15 cellular contexts compared by ENCODE assay signal in genomic region chr6:169487579-169488205, GRCh38.
DNase-seq lines count a peak whose midpoint lies in the region; ATAC-seq and FAIRE-seq lines count a peak whose summit lies in the region.
"Had no signal": no experiment of that assay in that cellular context is flagged by ENCODE, and none has a peak within 500 bp of the region (broad histone marks: within the 10 kb centered on the region; RNA-seq: fewer than 3 reads in every experiment).

No MANE protein-coding gene starts in this region.

- no peak overlapping the region for H3K18ac ChIP-seq in mesendoderm (ENCODE audit: low read length)

- no peak overlapping the region for H3K27ac ChIP-seq in mesendoderm (ENCODE audit: low read depth, low read length)

- H3K4me2 ChIP-seq in mesendoderm (ENCODE audit: low read length): no peak overlapping the region

- no peak overlapping the region for H3K56ac ChIP-seq in mesendoderm (ENCODE audit: low read length)

- H3K36me3 Mint-ChIP-seq in activated CD4-positive, alpha-beta memory T cell treated with anti-CD3 and anti-CD28 coated beads, Interleukin-2, amount 10 ng/mL, durations not matched to agents 7 days and 5 days (ENCODE audit: low read depth): no peaks in the 10 kb centered on the region

- no peak overlapping the region for H4K8ac ChIP-seq in mesendoderm (ENCODE audit: low read depth, low read length)

- no peak overlapping the region for H4K5ac ChIP-seq in mesendoderm (ENCODE audit: low read length)

- no peak overlapping the region for H2BK120ac ChIP-seq in mesendoderm (ENCODE audit: low read depth, low read length)

- ATAC-seq in esophagus mucosa (no peak), HG02798 (IDR thresholded peaks at IDR 0.05; ENCODE audit: poor library complexity, unreplicated experiment) (no peak)
- ATAC-seq: GM12878, T-cell had no signal

- peak; percentile 79 for FAIRE-seq in endometrium (lab: Jason Lieb, UNC)
- FAIRE-seq: GM12878, small intestine had no signal

- H3K4me3 ChIP-seq in mesendoderm (ENCODE audit: low read length): no peak overlapping the region
- H3K4me3 ChIP-seq: GM12878, vagina had no signal

- DNase-seq in Ammon's horn (ENCODE audit: low spot score) (peak; percentile 45), NCI-H146 (lab: John Stamatoyannopoulos, UW) (peak; percentile 25), mesendoderm (peak; percentile 4), NCI-H1436 (lab: John Stamatoyannopoulos, UW) (no peak)
- no peak for DNase-seq in activated CD4-positive, alpha-beta memory T cell treated with anti-CD3 and anti-CD28 coated beads, Interleukin-2, amount 10 ng/mL, durations not matched to agents 7 days and 5 days
- DNase-seq: activated CD4-positive, alpha-beta T cell treated with anti-CD3 and anti-CD28 coated beads, Interleukin-2, amount 50 U/mL, for 48 hours; naive B cell; NCI-H774; small intestine; T-cell had no signal

- H3K9me3 Mint-ChIP-seq in activated CD4-positive, alpha-beta memory T cell treated with anti-CD3 and anti-CD28 coated beads, Interleukin-2, amount 10 ng/mL, durations not matched to agents 7 days and 5 days: peaks cover 4% of the 10 kb centered on the region

- H3K79me1 ChIP-seq in mesendoderm (ENCODE audit: low read length): no peaks in the 10 kb centered on the region

- H3K79me2 ChIP-seq in mesendoderm (ENCODE audit: control insufficient read depth, insufficient read depth, low read length): no peaks in the 10 kb centered on the region

- no peak overlapping the region for H2BK15ac ChIP-seq in mesendoderm (replicated peaks; ENCODE audit: low read depth)

- WGBS in mesendoderm (ENCODE audit: extremely low coverage, insufficient coverage, low lambda C conversion rate): no CpG with 5 or more reads among the region's 1 CpG

- H2BK5ac ChIP-seq in mesendoderm (ENCODE audit: low read length): no peak overlapping the region

- no peak overlapping the region for H3K4me3 Mint-ChIP-seq in activated CD4-positive, alpha-beta memory T cell treated with anti-CD3 and anti-CD28 coated beads, Interleukin-2, amount 10 ng/mL, durations not matched to agents 7 days and 5 days
- H3K4me3 Mint-ChIP-seq: naive B cell, T-cell had no signal

- POLR2A ChIA-PET in activated CD4-positive, alpha-beta memory T cell treated with anti-CD3 and anti-CD28 coated beads, Interleukin-2, amount 10 ng/mL, durations not matched to agents 7 days and 5 days (lab: Charles Lee): no interaction called here

- H3K27ac Mint-ChIP-seq in activated CD4-positive, alpha-beta memory T cell treated with anti-CD3 and anti-CD28 coated beads, Interleukin-2, amount 10 ng/mL, durations not matched to agents 7 days and 5 days: no peak overlapping the region
- H3K27ac Mint-ChIP-seq: naive B cell, T-cell had no signal

- no peak overlapping the region for H2AK5ac ChIP-seq in mesendoderm (ENCODE audit: low read length)

- CTCF ChIA-PET in activated CD4-positive, alpha-beta memory T cell treated with anti-CD3 and anti-CD28 coated beads, Interleukin-2, amount 10 ng/mL, durations not matched to agents 7 days and 5 days (lab: Charles Lee): no interaction called here

- no peaks in the 10 kb centered on the region for H3K4me1 ChIP-seq in mesendoderm (ENCODE audit: control insufficient read depth, low read depth, low read length)

- H3K27me3 ChIP-seq in mesendoderm (ENCODE audit: insufficient read depth, low read length, poor library complexity): no peaks in the 10 kb centered on the region
- H3K27me3 ChIP-seq: vagina had no signal

- H3K4ac ChIP-seq in mesendoderm (ENCODE audit: low read depth, low read length): no peak overlapping the region

- H3K4me1 Mint-ChIP-seq in activated CD4-positive, alpha-beta memory T cell treated with anti-CD3 and anti-CD28 coated beads, Interleukin-2, amount 10 ng/mL, durations not matched to agents 7 days and 5 days: no peaks in the 10 kb centered on the region
- H3K4me1 Mint-ChIP-seq: naive B cell, T-cell had no signal

- H3K27me3 Mint-ChIP-seq in activated CD4-positive, alpha-beta memory T cell treated with anti-CD3 and anti-CD28 coated beads, Interleukin-2, amount 10 ng/mL, durations not matched to agents 7 days and 5 days: no peaks in the 10 kb centered on the region
- H3K27me3 Mint-ChIP-seq: naive B cell, T-cell had no signal

- H3K36me3 ChIP-seq in mesendoderm (ENCODE audit: control insufficient read depth, insufficient read depth, low read length): no peaks in the 10 kb centered on the region
- H3K36me3 ChIP-seq: vagina had no signal

- H3K23ac ChIP-seq in mesendoderm (ENCODE audit: low read length): no peak overlapping the region

- H3K9ac ChIP-seq in mesendoderm (ENCODE audit: low read length): no peak overlapping the region

Comparison
In these comparisons a context has a peak if more than half of its experiments do, and no peak if none do; other contexts are left out.
1. DNase-seq: peak in Ammon's horn (single experiment), NCI-H146 (single experiment) and mesendoderm (single experiment); none in activated CD4-positive, alpha-beta memory T cell treated with anti-CD3 and anti-CD28 coated beads, Interleukin-2, amount 10 ng/mL, durations not matched to agents 7 days and 5 days (single experiment) and NCI-H1436 (single experiment).